Comparison of ENCODE assay signal across 23 cellular contexts in the genomic region with DNA sequence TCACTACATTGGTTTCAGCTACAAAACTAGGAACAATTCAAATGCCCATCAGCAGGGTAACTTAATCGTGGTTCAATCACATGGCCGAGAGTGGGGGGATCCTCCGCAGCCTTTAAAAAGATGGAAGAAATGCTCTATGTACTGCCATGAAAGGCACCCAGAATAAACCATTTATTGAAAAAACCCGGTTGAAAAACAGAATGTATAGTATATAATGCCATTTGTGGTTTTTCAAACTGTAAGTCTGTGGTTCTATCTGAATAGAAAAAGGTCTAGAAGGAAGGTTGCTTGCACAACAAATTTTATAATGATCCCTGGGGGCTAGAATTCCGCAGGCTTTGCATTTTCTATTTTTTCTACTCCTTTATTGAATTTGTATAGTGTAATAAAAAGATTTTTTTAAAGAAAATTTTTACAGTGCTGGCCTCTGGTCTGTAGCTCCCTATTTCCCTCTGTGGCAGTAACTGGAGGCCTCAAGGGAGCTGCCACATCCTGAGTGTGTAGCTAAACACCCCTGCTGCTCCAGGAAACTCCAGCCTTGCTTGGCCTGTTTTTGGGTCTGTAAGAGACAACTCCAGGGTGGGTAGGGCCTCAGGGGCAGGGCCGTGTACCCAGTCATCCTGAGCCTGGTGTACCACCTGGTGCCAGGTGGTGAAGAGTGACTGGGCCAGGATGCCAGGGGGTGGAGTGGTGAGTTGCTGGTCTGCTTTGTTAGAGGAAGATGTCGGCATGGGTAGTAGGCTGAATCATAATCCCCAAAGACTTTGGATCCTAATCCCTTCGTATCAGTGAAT. TPM values are rescaled to one million over a fixed set of nuclear protein-coding genes. Genes with fewer than 3 reads are reported as not detected.
DNase-seq lines count a peak whose midpoint lies in the region; ATAC-seq, FAIRE-seq and TF ChIP-seq lines count a peak whose summit lies in the region.
"Had no signal": no experiment of that assay in that cellular context is flagged by ENCODE, and none has a peak within 500 bp of the region (broad histone marks: within the 10 kb centered on the region; RNA-seq: fewer than 3 reads in every experiment).

No MANE protein-coding gene starts in this region.

- no peak for TF ChIP-seq CTCF in NB4 (IDR thresholded peaks at IDR 0.05; ENCODE audit: low read depth, low read length)
- no peak for TF ChIP-seq CTCF in coronary artery (IDR thresholded peaks at IDR 0.05)
- TF ChIP-seq CTCF in D721Med (IDR thresholded peaks at IDR 0.05; ENCODE audit: insufficient read depth, missing control alignments): no peak

- no peaks in the 10 kb centered on the region for H3K27me3 ChIP-seq in CD8-positive, alpha-beta memory T cell (ENCODE audit: insufficient read depth, low read length, poor library complexity, severe bottlenecking)
- H3K27me3 ChIP-seq: heart right ventricle, upper lobe of left lung had no signal

- peak; percentile 8 for DNase-seq in NCI-H2171 treated with DMSO at 0.1 percent for 48 hours (lab: John Stamatoyannopoulos, UW)
- DNase-seq in NCI-H2171 (lab: John Stamatoyannopoulos, UW): no peak
- DNase-seq in NB4 (ENCODE audit: low read depth): peak; percentile 77
- DNase-seq in coronary artery (ENCODE audit: low spot score): peak; percentile 71
- no peak for DNase-seq in stimulated activated effector memory CD8-positive, alpha-beta T cell treated with anti-CD3 and anti-CD28 coated beads, Interleukin-12 subunit alpha, Interleukin-12 subunit beta, amount 100 ng/mL, for 72 hours (ENCODE audit: low spot score in 2 of 2)
- no peak for DNase-seq in D721Med (ENCODE audit: insufficient read length, low spot score)
- no peak for DNase-seq in CD8-positive, alpha-beta memory T cell
- no peak for DNase-seq in NCI-H2107 treated with DMSO at 0.1 percent for 48 hours (lab: John Stamatoyannopoulos, UW; ENCODE audit: unreplicated experiment)
- DNase-seq: 8988T; activated CD4-positive, alpha-beta T cell treated with anti-CD3 and anti-CD28 coated beads for 48 hours; activated T-cell treated with anti-CD3 and anti-CD28 coated beads, Interleukin-2, amount 50 U/mL, for 24 hours; effector CD8-positive, alpha-beta T cell; heart right ventricle; naive thymus-derived CD8-positive, alpha-beta T cell; PC-9; T1000; upper lobe of left lung had no signal

- no peak for TF ChIP-seq POLR2A in NB4 (IDR thresholded peaks at IDR 0.05; ENCODE audit: extremely low read depth, insufficient read length)

- ATAC-seq in stimulated activated effector memory CD8-positive, alpha-beta T cell treated with anti-CD3 and anti-CD28 coated beads, Interleukin-12 subunit alpha, Interleukin-12 subunit beta, amount 100 ng/mL, for 72 hours: no peak
- ATAC-seq: activated naive CD4-positive, alpha-beta T cell treated with anti-CD3 and anti-CD28 coated beads, Interleukin-2, amount 50 U/mL, for 72 hours; heart right ventricle; naive thymus-derived CD8-positive, alpha-beta T cell had no signal

- no peak overlapping the region for H3K4me3 Mint-ChIP-seq in stimulated activated effector memory CD8-positive, alpha-beta T cell treated with anti-CD3 and anti-CD28 coated beads, Interleukin-12 subunit alpha, Interleukin-12 subunit beta, amount 100 ng/mL, for 72 hours
- no peak overlapping the region for H3K4me3 Mint-ChIP-seq in CD8-positive, alpha-beta memory T cell
- H3K4me3 Mint-ChIP-seq: activated T-cell treated with anti-CD3 and anti-CD28 coated beads, Interleukin-2, amount 50 U/mL, for 24 hours had no signal

- no peak overlapping the region for H3K27ac ChIP-seq in coronary artery
- no peak overlapping the region for H3K27ac ChIP-seq in CD8-positive, alpha-beta memory T cell (ENCODE audit: low read depth, low read length)

- FAIRE-seq in D721Med (lab: Jason Lieb, UNC): no peak
- FAIRE-seq: GM18507 had no signal

- no peaks in the 10 kb centered on the region for H3K4me1 ChIP-seq in CD8-positive, alpha-beta memory T cell (ENCODE audit: insufficient read depth, low read length)

- no peaks in the 10 kb centered on the region for H3K9me3 ChIP-seq in CD8-positive, alpha-beta memory T cell (ENCODE audit: low read length)

- peaks cover 3% of the 10 kb centered on the region for H3K9me3 Mint-ChIP-seq in stimulated activated effector memory CD8-positive, alpha-beta T cell treated with anti-CD3 and anti-CD28 coated beads, Interleukin-12 subunit alpha, Interleukin-12 subunit beta, amount 100 ng/mL, for 72 hours
- H3K9me3 Mint-ChIP-seq in CD8-positive, alpha-beta memory T cell: peaks cover 0 to 3% (median 0%) of the 10 kb centered on the region in 5 donors

- H3K4me1 Mint-ChIP-seq in stimulated activated effector memory CD8-positive, alpha-beta T cell treated with anti-CD3 and anti-CD28 coated beads, Interleukin-12 subunit alpha, Interleukin-12 subunit beta, amount 100 ng/mL, for 72 hours: peaks cover 19% of the 10 kb centered on the region
- no peaks in the 10 kb centered on the region for H3K4me1 Mint-ChIP-seq in CD8-positive, alpha-beta memory T cell

- no peak overlapping the region for H3K4me3 ChIP-seq in NB4 (ENCODE audit: low read depth, low read length)
- no peak overlapping the region for H3K4me3 ChIP-seq in coronary artery
- no peak overlapping the region for H3K4me3 ChIP-seq in CD8-positive, alpha-beta memory T cell (ENCODE audit: low read length)
- H3K4me3 ChIP-seq: heart right ventricle, lung, PC-9, upper lobe of left lung had no signal

- POLR2A ChIA-PET in CD8-positive, alpha-beta memory T cell (lab: Charles Lee): no interaction called here

- peak overlapping the region; percentile 72 for H3K27ac Mint-ChIP-seq in stimulated activated effector memory CD8-positive, alpha-beta T cell treated with anti-CD3 and anti-CD28 coated beads, Interleukin-12 subunit alpha, Interleukin-12 subunit beta, amount 100 ng/mL, for 72 hours
- H3K27ac Mint-ChIP-seq in CD8-positive, alpha-beta memory T cell: peak overlapping the region in 1 of 8 donors; percentile 61
- H3K27ac Mint-ChIP-seq: activated T-cell treated with anti-CD3 and anti-CD28 coated beads, Interleukin-2, amount 50 U/mL, for 24 hours; naive thymus-derived CD8-positive, alpha-beta T cell had no signal

- H3K36me3 ChIP-seq in CD8-positive, alpha-beta memory T cell (ENCODE audit: insufficient read depth, low read length): no peaks in the 10 kb centered on the region
- H3K36me3 ChIP-seq: heart right ventricle, upper lobe of left lung had no signal

- peaks cover 3 to 6% of the 10 kb centered on the region in 2 donors for H3K27me3 Mint-ChIP-seq in CD8-positive, alpha-beta memory T cell
- H3K27me3 Mint-ChIP-seq: activated T-cell treated with anti-CD3 and anti-CD28 coated beads, Interleukin-2, amount 50 U/mL, for 24 hours; naive thymus-derived CD8-positive, alpha-beta T cell had no signal

- CTCF ChIA-PET in CD8-positive, alpha-beta memory T cell (lab: Charles Lee): no interaction called here

- H3K36me3 Mint-ChIP-seq in stimulated activated effector memory CD8-positive, alpha-beta T cell treated with anti-CD3 and anti-CD28 coated beads, Interleukin-12 subunit alpha, Interleukin-12 subunit beta, amount 100 ng/mL, for 72 hours: no peaks in the 10 kb centered on the region
- H3K36me3 Mint-ChIP-seq in CD8-positive, alpha-beta memory T cell: peaks cover 0 to 4% (median 2%) of the 10 kb centered on the region in 3 donors

RNA-seq across cellular contexts. Expression of a gene that starts 51.5 kb away (rescaled TPM):
- total RNA-seq in CD8-positive, alpha-beta memory T cell: not detected
- not detected for polyA plus RNA-seq in CD8-positive, alpha-beta memory T cell
- total RNA-seq: activated naive CD4-positive, alpha-beta T cell treated with anti-CD3 and anti-CD28 coated beads, Interleukin-2, amount 50 U/mL, for 72 hours; fibroblast of lung; MCF 10A; naive thymus-derived CD8-positive, alpha-beta T cell; SK-MEL-5 had no signal
- polyA plus RNA-seq: fibroblast of lung; heart right ventricle; naive thymus-derived CD8-positive, alpha-beta T cell had no signal

Comparison
In these comparisons a context has a peak if more than half of its experiments do, and no peak if none do; other contexts are left out.
1. DNase-seq: peak in NCI-H2171 treated with DMSO at 0.1 percent for 48 hours (single experiment), NB4 (single experiment) and coronary artery (single experiment); none in NCI-H2171 (single experiment), stimulated activated effector memory CD8-positive, alpha-beta T cell treated with anti-CD3 and anti-CD28 coated beads, Interleukin-12 subunit alpha, Interleukin-12 subunit beta, amount 100 ng/mL, for 72 hours (0 of 2), D721Med (single experiment), CD8-positive, alpha-beta memory T cell (0 of 5) and NCI-H2107 treated with DMSO at 0.1 percent for 48 hours (single experiment).